ENCODE assay signal across 17 cellular contexts in genomic region chr5:142303576-142303975, GRCh38.
"Had no signal": no experiment of that assay in that cellular context is flagged by ENCODE, and none has a peak within 500 bp of the region (broad histone marks: within the 10 kb centered on the region; RNA-seq: fewer than 3 reads in every experiment).

No MANE protein-coding gene starts in this region.

- H3K36me3 Mint-ChIP-seq: activated naive CD8-positive, alpha-beta T cell treated with anti-CD3 and anti-CD28 coated beads for 36 hours; memory B cell; T-cell had no signal

- H3K27ac Mint-ChIP-seq: activated CD4-positive, alpha-beta memory T cell treated with anti-CD3 and anti-CD28 coated beads, Interleukin-2, amount 10 ng/mL, durations not matched to agents 7 days and 5 days; activated naive CD8-positive, alpha-beta T cell treated with anti-CD3 and anti-CD28 coated beads for 36 hours; activated T-cell treated with anti-CD3 and anti-CD28 coated beads, Interleukin-2, amount 50 U/mL, for 72 hours; memory B cell; stimulated activated naive CD8-positive, alpha-beta T cell treated with anti-CD3 and anti-CD28 coated beads, Interleukin-15, amount 100 ng/mL, for 72 hours; T-cell had no signal

- H3K4me1 Mint-ChIP-seq: memory B cell had no signal

- H3K9me3 ChIP-seq: gastrocnemius medialis, left ventricle myocardium inferior, thoracic aorta had no signal

- H3K4me3 ChIP-seq: gastrocnemius medialis, left ventricle myocardium inferior, skin epidermis, thoracic aorta had no signal

- H3K4me3 Mint-ChIP-seq: activated CD4-positive, alpha-beta memory T cell treated with anti-CD3 and anti-CD28 coated beads, Interleukin-2, amount 10 ng/mL, durations not matched to agents 7 days and 5 days; activated naive CD8-positive, alpha-beta T cell treated with anti-CD3 and anti-CD28 coated beads for 36 hours; activated T-cell treated with anti-CD3 and anti-CD28 coated beads, Interleukin-2, amount 50 U/mL, for 72 hours; memory B cell; stimulated activated naive CD8-positive, alpha-beta T cell treated with anti-CD3 and anti-CD28 coated beads, Interleukin-15, amount 100 ng/mL, for 72 hours; T-cell had no signal

- DNase-seq: activated CD4-positive, alpha-beta memory T cell treated with anti-CD3 and anti-CD28 coated beads, Interleukin-2, amount 10 ng/mL, durations not matched to agents 7 days and 5 days; activated CD8-positive, alpha-beta memory T cell treated with anti-CD3 and anti-CD28 coated beads, Interleukin-2, amount 50 U/mL, for 4 hours; activated gamma-delta T cell treated with Interleukin-2 at 50 U/mL for 16 hours; activated naive CD8-positive, alpha-beta T cell treated with anti-CD3 and anti-CD28 coated beads for 36 hours; activated T-cell treated with anti-CD3 and anti-CD28 coated beads, Interleukin-2, amount 50 U/mL, for 72 hours; central memory CD4-positive, alpha-beta T cell; gastrocnemius medialis; kidney; stimulated activated CD4-positive, alpha-beta T cell treated with anti-CD3 and anti-CD28 coated beads, Interleukin-4, amount 100 ng/mL, for 4 hours; stimulated activated naive CD8-positive, alpha-beta T cell treated with anti-CD3 and anti-CD28 coated beads, Interleukin-15, amount 100 ng/mL, for 72 hours; T-cell; T1000 had no signal

- H3K9ac ChIP-seq: parathyroid adenoma had no signal

- H3K27me3 Mint-ChIP-seq: activated naive CD8-positive, alpha-beta T cell treated with anti-CD3 and anti-CD28 coated beads for 36 hours; stimulated activated naive CD8-positive, alpha-beta T cell treated with anti-CD3 and anti-CD28 coated beads, Interleukin-15, amount 100 ng/mL, for 72 hours; T-cell had no signal

- H3K27me3 ChIP-seq: gastrocnemius medialis had no signal

- H3K4me1 ChIP-seq: gastrocnemius medialis had no signal

- H3K9me3 Mint-ChIP-seq: activated CD4-positive, alpha-beta memory T cell treated with anti-CD3 and anti-CD28 coated beads, Interleukin-2, amount 10 ng/mL, durations not matched to agents 7 days and 5 days; activated naive CD8-positive, alpha-beta T cell treated with anti-CD3 and anti-CD28 coated beads for 36 hours; activated T-cell treated with anti-CD3 and anti-CD28 coated beads, Interleukin-2, amount 50 U/mL, for 72 hours; memory B cell; stimulated activated naive CD8-positive, alpha-beta T cell treated with anti-CD3 and anti-CD28 coated beads, Interleukin-15, amount 100 ng/mL, for 72 hours; T-cell had no signal

- H3K36me3 ChIP-seq: gastrocnemius medialis, left ventricle myocardium inferior, thoracic aorta had no signal

- H3K27ac ChIP-seq: gastrocnemius medialis, left ventricle myocardium inferior, parathyroid adenoma, skin epidermis had no signal
